8 cellular contexts compared by ENCODE assay signal in genomic region chr15:56491110-56491722, GRCh38. TPM values are rescaled to one million over a fixed set of nuclear protein-coding genes. Genes with fewer than 3 reads are reported as not detected.
DNase-seq lines count a peak whose midpoint lies in the region; ATAC-seq and TF ChIP-seq lines count a peak whose summit lies in the region.

No MANE protein-coding gene starts in this region.

- H3K27me3 Mint-ChIP-seq in T-helper 17 cell (peaks cover 35% of the 10 kb centered on the region), brain (peaks cover 4% of the 10 kb centered on the region)

- TF ChIP-seq CTCF in brain (conservative IDR thresholded peaks at IDR 0.05): peak; percentile 84 to 90

- H3K36me3 Mint-ChIP-seq in T-helper 17 cell (ENCODE audit: low read depth) (peaks cover 4% of the 10 kb centered on the region), brain (no peaks in the 10 kb centered on the region)

- H3K27ac Mint-ChIP-seq in T-helper 17 cell: no peak overlapping the region
- peak overlapping the region in 1 of 5 experiments; percentile 16 for H3K27ac Mint-ChIP-seq in brain

- H3K4me3 Mint-ChIP-seq in T-helper 17 cell: no peak overlapping the region
- no peak overlapping the region for H3K4me3 Mint-ChIP-seq in brain

- ATAC-seq in GM21381 (IDR thresholded peaks at IDR 0.05; ENCODE audit: unreplicated experiment) (peak; percentile 55), T-helper 17 cell (peak; percentile 64)

- no peaks in the 10 kb centered on the region for H3K9me3 ChIP-seq in T-helper 17 cell (ENCODE audit: control insufficient read depth, low read length, poor library complexity, severe bottlenecking)

- H3K9me3 Mint-ChIP-seq in brain: no peaks in the 10 kb centered on the region

- DNase-seq in C1 segment of cervical spinal cord (lab: John Stamatoyannopoulos, UW) (peak in 10 of 14 donors; percentile 1 to 50 (median 14)), NCI-H1417 (lab: John Stamatoyannopoulos, UW) (peak; percentile 65 to 90 (median 66)), T-helper 17 cell (peak in 1 of 3 donors; percentile 21), inferior parietal cortex (ENCODE audit: extremely low spot score) (peak; percentile 86), mesenteric fat pad (ENCODE audit: low spot score) (no peak)
- DNase-seq in stimulated activated CD4-positive, alpha-beta T cell treated with anti-CD3 and anti-CD28 coated beads, Interleukin-15, amount 100 ng/mL, for 48 hours (ENCODE audit: low read depth in 2 of 2): peak; percentile 22 to 25

- H3K4me1 Mint-ChIP-seq in T-helper 17 cell (no peaks in the 10 kb centered on the region), brain (peaks cover 18% of the 10 kb centered on the region)

RNA-seq across cellular contexts. Expression of gene MNS1, which starts 26.3 kb away (rescaled TPM):
- total RNA-seq in T-helper 17 cell (under 1 TPM in 1 of 2 donors, not detected in 1; 0.52 TPM), mesenteric fat pad (0.77 TPM)
- 2.3 TPM for polyA plus RNA-seq in brain (ENCODE audit: insufficient read depth, low read depth, low replicate concordance)
